27 cellular contexts compared by ENCODE assay signal in the genomic region with DNA sequence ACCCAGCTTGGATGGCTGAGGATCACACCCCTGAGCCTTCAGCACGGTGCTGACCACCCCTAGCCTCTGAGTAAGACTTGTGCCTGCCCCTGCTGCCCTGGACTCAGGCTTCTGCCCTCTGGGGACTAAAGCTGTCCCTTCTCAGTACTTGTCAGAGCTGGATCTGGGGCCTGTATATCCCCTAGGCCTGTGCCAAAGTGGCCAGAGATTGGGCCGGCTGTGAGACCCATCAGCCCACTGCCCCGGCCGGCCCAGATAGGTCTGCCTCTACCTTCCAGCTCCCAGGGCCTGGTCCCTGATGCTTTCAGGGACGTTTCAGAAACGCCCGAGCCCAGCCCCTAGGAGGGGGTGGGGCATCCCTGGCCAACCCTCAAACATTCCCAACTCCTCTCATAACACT.
"Had no signal": no experiment of that assay in that cellular context is flagged by ENCODE, and none has a peak within 500 bp of the region (broad histone marks: within the 10 kb centered on the region; RNA-seq: fewer than 3 reads in every experiment).

No MANE protein-coding gene starts in this region.

- H2AFZ ChIP-seq: parathyroid adenoma had no signal

- H3K27me3 ChIP-seq: ovary, right lobe of liver, sigmoid colon, stomach, tibial artery, transverse colon, upper lobe of right lung, uterus had no signal

- H3K9ac ChIP-seq: parathyroid adenoma had no signal

- H3K9me3 ChIP-seq: ovary, psoas muscle, right lobe of liver, sigmoid colon, stomach, thoracic aorta, transverse colon, upper lobe of right lung, uterus had no signal

- H3K4me1 ChIP-seq: psoas muscle, right lobe of liver, upper lobe of right lung, uterus had no signal

- H3K27ac Mint-ChIP-seq: naive thymus-derived CD4-positive, alpha-beta T cell; natural killer cell; nephron; progenitor cell of endocrine pancreas; stimulated activated effector memory CD8-positive, alpha-beta T cell treated with anti-CD3 and anti-CD28 coated beads, Interleukin-12 subunit alpha, Interleukin-12 subunit beta, amount 100 ng/mL, for 72 hours; stimulated activated naive B cell treated with anti-CD40 and anti-IgM and Interleukin-4, amounts not matched to agents 10 μg/mL and 1 μg/mL and 100 μg/mL, for 72 hours; stimulated activated naive CD8-positive, alpha-beta T cell treated with anti-CD3 and anti-CD28 coated beads, Interleukin-15, Interleukin-2, amounts not matched to agents 100 ng/mL and 50 ng/mL, for 24 hours; type B pancreatic cell had no signal

- H3K4me3 ChIP-seq: ovary, psoas muscle, right lobe of liver, sigmoid colon, stomach, thoracic aorta, tibial artery, transverse colon, upper lobe of right lung, uterus had no signal

- H3K4me1 Mint-ChIP-seq: nephron had no signal

- H3K9me3 Mint-ChIP-seq: natural killer cell; stimulated activated effector memory CD8-positive, alpha-beta T cell treated with anti-CD3 and anti-CD28 coated beads, Interleukin-12 subunit alpha, Interleukin-12 subunit beta, amount 100 ng/mL, for 72 hours; stimulated activated naive B cell treated with anti-CD40 and anti-IgM and Interleukin-4, amounts not matched to agents 10 μg/mL and 1 μg/mL and 100 μg/mL, for 72 hours; stimulated activated naive CD8-positive, alpha-beta T cell treated with anti-CD3 and anti-CD28 coated beads, Interleukin-15, Interleukin-2, amounts not matched to agents 100 ng/mL and 50 ng/mL, for 24 hours; type B pancreatic cell had no signal

- H3K36me3 ChIP-seq: ovary, right lobe of liver, sigmoid colon, stomach, thoracic aorta, transverse colon, upper lobe of right lung, uterus had no signal

- ATAC-seq: naive thymus-derived CD4-positive, alpha-beta T cell; natural killer cell; psoas muscle; right cardiac atrium; stimulated activated effector memory CD8-positive, alpha-beta T cell treated with anti-CD3 and anti-CD28 coated beads, Interleukin-12 subunit alpha, Interleukin-12 subunit beta, amount 100 ng/mL, for 72 hours; stimulated activated naive B cell treated with anti-CD40 and anti-IgM and Interleukin-4, amounts not matched to agents 10 μg/mL and 1 μg/mL and 100 μg/mL, for 72 hours; upper lobe of right lung had no signal

- H3K36me3 Mint-ChIP-seq: natural killer cell; stimulated activated effector memory CD8-positive, alpha-beta T cell treated with anti-CD3 and anti-CD28 coated beads, Interleukin-12 subunit alpha, Interleukin-12 subunit beta, amount 100 ng/mL, for 72 hours had no signal

- H3K27ac ChIP-seq: ovary, parathyroid adenoma, psoas muscle, right lobe of liver, sigmoid colon, stomach, thoracic aorta, tibial artery, transverse colon, upper lobe of right lung, uterus had no signal

- H3K4me3 Mint-ChIP-seq: naive thymus-derived CD4-positive, alpha-beta T cell; natural killer cell; nephron; stimulated activated effector memory CD8-positive, alpha-beta T cell treated with anti-CD3 and anti-CD28 coated beads, Interleukin-12 subunit alpha, Interleukin-12 subunit beta, amount 100 ng/mL, for 72 hours; stimulated activated naive B cell treated with anti-CD40 and anti-IgM and Interleukin-4, amounts not matched to agents 10 μg/mL and 1 μg/mL and 100 μg/mL, for 72 hours; stimulated activated naive CD8-positive, alpha-beta T cell treated with anti-CD3 and anti-CD28 coated beads, Interleukin-15, Interleukin-2, amounts not matched to agents 100 ng/mL and 50 ng/mL, for 24 hours; type B pancreatic cell had no signal

- H3K27me3 Mint-ChIP-seq: naive thymus-derived CD4-positive, alpha-beta T cell; stimulated activated naive B cell treated with anti-CD40 and anti-IgM and Interleukin-4, amounts not matched to agents 10 μg/mL and 1 μg/mL and 100 μg/mL, for 72 hours; stimulated activated naive CD8-positive, alpha-beta T cell treated with anti-CD3 and anti-CD28 coated beads, Interleukin-15, Interleukin-2, amounts not matched to agents 100 ng/mL and 50 ng/mL, for 24 hours had no signal

- DNase-seq: naive thymus-derived CD4-positive, alpha-beta T cell; natural killer cell; occipital lobe; ovary; psoas muscle; right cardiac atrium; right lobe of liver; sigmoid colon; small intestine; stimulated activated CD4-positive, alpha-beta T cell treated with anti-CD3 and anti-CD28 coated beads, Interleukin-15, amount 100 ng/mL, for 24 hours; stimulated activated CD4-positive, alpha-beta T cell treated with anti-CD3 and anti-CD28 coated beads, Interleukin-2, amount 100 ng/mL, for 24 hours; stimulated activated CD4-positive, alpha-beta T cell treated with anti-CD3 and anti-CD28 coated beads, Interleukin-2, amount 100 ng/mL, for 48 hours; stimulated activated CD4-positive, alpha-beta T cell treated with anti-CD3 and anti-CD28 coated beads, Interleukin-4, amount 100 ng/mL, for 24 hours; stimulated activated naive B cell treated with anti-CD40 and anti-IgM and Interleukin-4, amounts not matched to agents 10 μg/mL and 1 μg/mL and 100 μg/mL, for 72 hours; stimulated activated naive CD4-positive, alpha-beta T cell treated with Interleukin-2 at 50 U/mL for 16 hours; stomach; tibial artery; transverse colon; upper lobe of right lung; uterus had no signal
